Comparison of ENCODE assay signal across 25 cellular contexts in the genomic region with DNA sequence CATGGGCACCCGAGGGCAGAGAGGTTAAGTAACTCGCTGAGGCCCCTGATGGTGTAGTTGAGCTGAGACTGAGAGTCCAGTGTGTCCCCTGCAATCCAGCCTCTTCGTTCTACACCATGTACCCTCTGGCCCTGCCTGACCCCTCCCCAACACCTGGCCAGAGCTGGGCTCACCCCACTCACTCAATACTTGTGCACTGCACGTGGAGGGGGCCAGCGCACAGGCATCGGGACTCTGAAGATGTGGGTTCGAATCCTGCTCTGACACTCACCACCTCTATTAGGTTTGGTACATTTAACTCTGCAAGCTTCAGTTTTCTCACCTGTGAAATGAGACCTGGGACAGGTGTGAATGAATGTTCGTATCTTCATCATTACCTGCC. TPM values are rescaled to one million over a fixed set of nuclear protein-coding genes. Genes with fewer than 3 reads are reported as not detected.
DNase-seq lines count a peak whose midpoint lies in the region; ATAC-seq and TF ChIP-seq lines count a peak whose summit lies in the region.
"Had no signal": no experiment of that assay in that cellular context is flagged by ENCODE, and none has a peak within 500 bp of the region (broad histone marks: within the 10 kb centered on the region; RNA-seq: fewer than 3 reads in every experiment).

No MANE protein-coding gene starts in this region.

- TF ChIP-seq CTCF in endodermal cell (conservative IDR thresholded peaks at IDR 0.05) (no peak), lower lobe of right lung (IDR thresholded peaks at IDR 0.05) (no peak)

- H3K4me1 ChIP-seq in endodermal cell (ENCODE audit: control insufficient read depth, insufficient read depth, low read length), result no peaks in the 10 kb centered on the region
- H3K4me1 ChIP-seq in lower lobe of right lung, result peaks cover 26% of the 10 kb centered on the region

- H3K9ac ChIP-seq in endodermal cell (ENCODE audit: extremely low read depth, low read length, poor library complexity, severe bottlenecking), result no peak overlapping the region

- H3K36me3 ChIP-seq in endodermal cell (ENCODE audit: control insufficient read depth, insufficient read depth, low read length) (no peaks in the 10 kb centered on the region), lower lobe of right lung (no peaks in the 10 kb centered on the region)
- H3K36me3 ChIP-seq: SJCRH30 had no signal

- H3K9me3 Mint-ChIP-seq in T-helper 2 cell treated with Interferon-gamma antibody and Interleukin-4, amounts not matched to agents 5 μg/mL and 100 μg/mL, for 36 hours, result no peaks in the 10 kb centered on the region
- H3K9me3 Mint-ChIP-seq in activated naive CD4-positive, alpha-beta T cell treated with anti-CD3 and anti-CD28 coated beads, Interleukin-2, amount 50 U/mL, for 24 hours, result no peaks in the 10 kb centered on the region
- H3K9me3 Mint-ChIP-seq in activated naive CD4-positive, alpha-beta T cell treated with anti-CD3 and anti-CD28 coated beads for 36 hours, result no peaks in the 10 kb centered on the region
- no peaks in the 10 kb centered on the region for H3K9me3 Mint-ChIP-seq in endodermal cell
- no peaks in the 10 kb centered on the region for H3K9me3 Mint-ChIP-seq in stimulated activated effector memory CD8-positive, alpha-beta T cell treated with anti-CD3 and anti-CD28 coated beads, Interleukin-12 subunit alpha, Interleukin-12 subunit beta, amount 100 ng/mL, for 72 hours
- H3K9me3 Mint-ChIP-seq: CD14-positive monocyte; CD8-positive, alpha-beta memory T cell had no signal

- CTCF ChIA-PET in activated naive CD4-positive, alpha-beta T cell treated with anti-CD3 and anti-CD28 coated beads for 36 hours (lab: Charles Lee), result no interaction called here

- H3K9me3 ChIP-seq in endodermal cell (ENCODE audit: control insufficient read depth, low read length) (no peaks in the 10 kb centered on the region), lower lobe of right lung (no peaks in the 10 kb centered on the region)

- H3K27ac ChIP-seq in endodermal cell (ENCODE audit: low read depth, low read length), result no peak overlapping the region
- no peak overlapping the region for H3K27ac ChIP-seq in lower lobe of right lung
- H3K27ac ChIP-seq: 22Rv1, SJCRH30 had no signal

- intact Hi-C loops in activated naive CD4-positive, alpha-beta T cell treated with anti-CD3 and anti-CD28 coated beads for 36 hours (cut with micrococcal nuclease), result no loop called here
- intact Hi-C loops in lower lobe of right lung (cut with DNase I), result no loop called here

- H3K4me3 ChIP-seq in endodermal cell (ENCODE audit: low read length), result no peak overlapping the region
- no peak overlapping the region for H3K4me3 ChIP-seq in lower lobe of right lung
- H3K4me3 ChIP-seq: K562, SJCRH30 had no signal

- no peak for ATAC-seq in stimulated activated effector memory CD8-positive, alpha-beta T cell treated with anti-CD3 and anti-CD28 coated beads, Interleukin-12 subunit alpha, Interleukin-12 subunit beta, amount 100 ng/mL, for 72 hours
- no peak for ATAC-seq in lower lobe of right lung
- no peak for ATAC-seq in GM18498 (IDR thresholded peaks at IDR 0.05; ENCODE audit: unreplicated experiment)
- ATAC-seq: HCT116, K562 had no signal

- H3K4me1 Mint-ChIP-seq in T-helper 2 cell treated with Interferon-gamma antibody and Interleukin-4, amounts not matched to agents 5 μg/mL and 100 μg/mL, for 36 hours (ENCODE audit: low read depth), result peaks cover 50% of the 10 kb centered on the region
- H3K4me1 Mint-ChIP-seq in activated naive CD4-positive, alpha-beta T cell treated with anti-CD3 and anti-CD28 coated beads, Interleukin-2, amount 50 U/mL, for 24 hours, result peaks cover 38% of the 10 kb centered on the region
- peaks cover 30% of the 10 kb centered on the region for H3K4me1 Mint-ChIP-seq in activated naive CD4-positive, alpha-beta T cell treated with anti-CD3 and anti-CD28 coated beads for 36 hours (ENCODE audit: low read depth)
- peaks cover 15% of the 10 kb centered on the region for H3K4me1 Mint-ChIP-seq in endodermal cell
- H3K4me1 Mint-ChIP-seq in stimulated activated effector memory CD8-positive, alpha-beta T cell treated with anti-CD3 and anti-CD28 coated beads, Interleukin-12 subunit alpha, Interleukin-12 subunit beta, amount 100 ng/mL, for 72 hours, result peaks cover 57% of the 10 kb centered on the region

- DNase-seq in T-helper 2 cell treated with Interferon-gamma antibody and Interleukin-4, amounts not matched to agents 5 μg/mL and 100 μg/mL, for 36 hours (ENCODE audit: low spot score), result no peak
- DNase-seq in T-helper 2 cell (no peak), endodermal cell (peak; percentile 32), lower lobe of right lung (no peak)
- DNase-seq in activated naive CD4-positive, alpha-beta T cell treated with anti-CD3 and anti-CD28 coated beads for 36 hours, result no peak
- no peak for DNase-seq in stimulated activated effector memory CD8-positive, alpha-beta T cell treated with anti-CD3 and anti-CD28 coated beads, Interleukin-12 subunit alpha, Interleukin-12 subunit beta, amount 100 ng/mL, for 72 hours (ENCODE audit: low spot score in 2 of 2)
- DNase-seq: DMS 273 treated with DMSO at 0.1 percent for 48 hours, DMS79, GF-D8, Kasumi-1, NCI-H1105 treated with DMSO at 0.1 percent for 48 hours, NCI-H146, NCI-H1930, NCI-H2107, NCI-H524 treated with DMSO at 0.1 percent for 48 hours, NCI-H774, SJCRH30 had no signal

- no peaks in the 10 kb centered on the region for H3K27me3 ChIP-seq in endodermal cell (ENCODE audit: control insufficient read depth, insufficient read depth, low read length, poor library complexity, severe bottlenecking)
- H3K27me3 ChIP-seq in lower lobe of right lung (ENCODE audit: low read depth), result no peaks in the 10 kb centered on the region
- H3K27me3 ChIP-seq: SJCRH30 had no signal

- H3K27ac Mint-ChIP-seq in T-helper 2 cell treated with Interferon-gamma antibody and Interleukin-4, amounts not matched to agents 5 μg/mL and 100 μg/mL, for 36 hours, result peak overlapping the region; percentile 32
- peak overlapping the region; percentile 63 for H3K27ac Mint-ChIP-seq in activated naive CD4-positive, alpha-beta T cell treated with anti-CD3 and anti-CD28 coated beads, Interleukin-2, amount 50 U/mL, for 24 hours
- H3K27ac Mint-ChIP-seq in activated naive CD4-positive, alpha-beta T cell treated with anti-CD3 and anti-CD28 coated beads for 36 hours, result no peak overlapping the region
- H3K27ac Mint-ChIP-seq in endodermal cell, result no peak overlapping the region
- H3K27ac Mint-ChIP-seq in stimulated activated effector memory CD8-positive, alpha-beta T cell treated with anti-CD3 and anti-CD28 coated beads, Interleukin-12 subunit alpha, Interleukin-12 subunit beta, amount 100 ng/mL, for 72 hours, result peak overlapping the region; percentile 32
- H3K27ac Mint-ChIP-seq: B cell had no signal

- H3K27me3 Mint-ChIP-seq in T-helper 2 cell treated with Interferon-gamma antibody and Interleukin-4, amounts not matched to agents 5 μg/mL and 100 μg/mL, for 36 hours (ENCODE audit: low read depth), result peaks cover 21% of the 10 kb centered on the region
- H3K27me3 Mint-ChIP-seq in activated naive CD4-positive, alpha-beta T cell treated with anti-CD3 and anti-CD28 coated beads, Interleukin-2, amount 50 U/mL, for 24 hours, result no peaks in the 10 kb centered on the region
- no peaks in the 10 kb centered on the region for H3K27me3 Mint-ChIP-seq in activated naive CD4-positive, alpha-beta T cell treated with anti-CD3 and anti-CD28 coated beads for 36 hours (ENCODE audit: low read depth)
- peaks cover 14% of the 10 kb centered on the region for H3K27me3 Mint-ChIP-seq in endodermal cell (ENCODE audit: insufficient read depth)
- H3K27me3 Mint-ChIP-seq: CD8-positive, alpha-beta memory T cell had no signal

- 89 to 91% methylated on average over 6 to 8 of the region's 8 CpGs for WGBS in endodermal cell (ENCODE audit: insufficient coverage in 1 of 2, insufficient read length in 1 of 2), 2 experiments

- no peaks in the 10 kb centered on the region for H3K36me3 Mint-ChIP-seq in T-helper 2 cell treated with Interferon-gamma antibody and Interleukin-4, amounts not matched to agents 5 μg/mL and 100 μg/mL, for 36 hours (ENCODE audit: low read depth)
- no peaks in the 10 kb centered on the region for H3K36me3 Mint-ChIP-seq in activated naive CD4-positive, alpha-beta T cell treated with anti-CD3 and anti-CD28 coated beads, Interleukin-2, amount 50 U/mL, for 24 hours
- no peaks in the 10 kb centered on the region for H3K36me3 Mint-ChIP-seq in activated naive CD4-positive, alpha-beta T cell treated with anti-CD3 and anti-CD28 coated beads for 36 hours (ENCODE audit: low read depth)
- no peaks in the 10 kb centered on the region for H3K36me3 Mint-ChIP-seq in endodermal cell (ENCODE audit: low read depth)
- H3K36me3 Mint-ChIP-seq in stimulated activated effector memory CD8-positive, alpha-beta T cell treated with anti-CD3 and anti-CD28 coated beads, Interleukin-12 subunit alpha, Interleukin-12 subunit beta, amount 100 ng/mL, for 72 hours, result no peaks in the 10 kb centered on the region
- H3K36me3 Mint-ChIP-seq: CD8-positive, alpha-beta memory T cell had no signal

- H3K4me3 Mint-ChIP-seq in T-helper 2 cell treated with Interferon-gamma antibody and Interleukin-4, amounts not matched to agents 5 μg/mL and 100 μg/mL, for 36 hours, result no peak overlapping the region
- no peak overlapping the region for H3K4me3 Mint-ChIP-seq in activated naive CD4-positive, alpha-beta T cell treated with anti-CD3 and anti-CD28 coated beads, Interleukin-2, amount 50 U/mL, for 24 hours
- H3K4me3 Mint-ChIP-seq in activated naive CD4-positive, alpha-beta T cell treated with anti-CD3 and anti-CD28 coated beads for 36 hours, result no peak overlapping the region
- H3K4me3 Mint-ChIP-seq in endodermal cell, result no peak overlapping the region
- H3K4me3 Mint-ChIP-seq in stimulated activated effector memory CD8-positive, alpha-beta T cell treated with anti-CD3 and anti-CD28 coated beads, Interleukin-12 subunit alpha, Interleukin-12 subunit beta, amount 100 ng/mL, for 72 hours, result no peak overlapping the region
- H3K4me3 Mint-ChIP-seq: B cell, CD14-positive monocyte had no signal

RNA-seq across cellular contexts. Expression of gene FOSL2, which starts 24.2 kb away (rescaled TPM):
- total RNA-seq in activated naive CD4-positive, alpha-beta T cell treated with anti-CD3 and anti-CD28 coated beads for 36 hours, result 100 to 1,000 TPM; 102 to 110 TPM
- total RNA-seq in endodermal cell (1 to 10 TPM; 1.4 to 3.8 TPM), lower lobe of right lung (74.9 TPM)
- polyA plus RNA-seq in endodermal cell (2013, experiment 1 of 2), result 2.7 TPM
- polyA plus RNA-seq in endodermal cell (2013, experiment 2 of 2), result 2.6 TPM

Comparison
In these comparisons a context has a peak if more than half of its experiments do, and no peak if none do; other contexts are left out.
1. H3K27ac Mint-ChIP-seq: peak in T-helper 2 cell treated with Interferon-gamma antibody and Interleukin-4, amounts not matched to agents 5 μg/mL and 100 μg/mL, for 36 hours (single experiment), activated naive CD4-positive, alpha-beta T cell treated with anti-CD3 and anti-CD28 coated beads, Interleukin-2, amount 50 U/mL, for 24 hours (single experiment) and stimulated activated effector memory CD8-positive, alpha-beta T cell treated with anti-CD3 and anti-CD28 coated beads, Interleukin-12 subunit alpha, Interleukin-12 subunit beta, amount 100 ng/mL, for 72 hours (single experiment); none in activated naive CD4-positive, alpha-beta T cell treated with anti-CD3 and anti-CD28 coated beads for 36 hours (single experiment) and endodermal cell (single experiment).
2. RNA of gene FOSL2, which starts 24.2 kb away (total RNA-seq): 102 to 110 TPM in activated naive CD4-positive, alpha-beta T cell treated with anti-CD3 and anti-CD28 coated beads for 36 hours and 74.9 TPM in lower lobe of right lung (single experiment); 1.4 to 3.8 TPM in endodermal cell; every median in the first group is over 10 times any median in the second.